In genomic region chr6:116799945-116800344, GRCh38 we compare ENCODE assay signal across 12 cellular contexts. TPM values are rescaled to one million over a fixed set of nuclear protein-coding genes. Genes with fewer than 3 reads are reported as not detected.
"Had no signal": no experiment of that assay in that cellular context is flagged by ENCODE, and none has a peak within 500 bp of the region (broad histone marks: within the 10 kb centered on the region; RNA-seq: fewer than 3 reads in every experiment).

No MANE protein-coding gene starts in this region.

- H3K9me3 Mint-ChIP-seq: GM23338, H9, HFFc6 had no signal

- H3K4me3 ChIP-seq: GM23248, GM23338, HAP-1 had no signal

- DNase-seq: GM23248, GOT3, H7, H9, HCEC 1CT, HFFc6 had no signal

- ATAC-seq: GM23338, HCT116 had no signal

- H3K4me2 ChIP-seq: GM23338 had no signal

- H3K4me1 ChIP-seq: HAP-1 had no signal

- H3K4me3 Mint-ChIP-seq: GM23338, H9, HFFc6 had no signal

- H3K27ac ChIP-seq: GM23248 had no signal

- FAIRE-seq: H1, H54 had no signal

- H2AFZ ChIP-seq: GM23248, GM23338 had no signal

- H3K36me3 ChIP-seq: HAP-1 had no signal

- H3K9ac ChIP-seq: GM23248 had no signal

- H3K27ac Mint-ChIP-seq: GM23338, H9, HFFc6 had no signal

- H3K9me3 ChIP-seq: HAP-1 had no signal

RNA-seq across cellular contexts. Expression of gene GPRC6A, which starts 28.9 kb away (rescaled TPM):
- total RNA-seq: GM23248, H4, H7, H9, HFFc6 had no signal
- polyA plus RNA-seq: GM23248 had no signal

RNA-seq across cellular contexts. Expression of gene FAM162B, which starts 34.4 kb away (rescaled TPM):
- total RNA-seq: GM23248, H4 had no signal
- polyA plus RNA-seq: GM23248 had no signal
